In the genomic region with DNA sequence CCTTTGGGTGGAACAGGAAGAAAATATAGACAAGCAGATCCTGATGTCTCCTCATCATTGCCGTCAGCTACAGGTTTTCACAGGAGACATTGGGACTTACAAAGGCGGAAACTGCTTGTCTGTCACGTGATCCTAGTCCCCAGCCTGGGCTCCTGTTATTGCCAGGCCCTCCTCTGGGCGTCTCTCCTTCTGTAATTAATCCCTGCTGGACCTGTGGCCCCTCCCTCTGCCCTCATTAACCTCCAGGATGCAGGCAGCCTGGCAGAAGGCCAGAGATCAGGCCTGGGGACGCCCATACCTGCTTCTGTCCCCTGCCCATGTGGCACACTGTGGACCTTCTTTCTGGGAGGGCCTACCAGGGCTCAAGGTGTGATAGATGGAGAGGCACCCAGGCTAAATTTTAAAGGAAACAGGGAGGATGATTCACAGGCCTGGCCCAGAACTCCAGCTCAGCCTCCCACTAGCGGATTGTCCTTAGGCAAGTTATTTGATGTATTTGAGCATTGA, we compare ENCODE assay signal across 9 cellular contexts. TPM values are rescaled to one million over a fixed set of nuclear protein-coding genes. Genes with fewer than 3 reads are reported as not detected.
DNase-seq lines count a peak whose midpoint lies in the region; ATAC-seq and TF ChIP-seq lines count a peak whose summit lies in the region.
"Had no signal": no experiment of that assay in that cellular context is flagged by ENCODE, and none has a peak within 500 bp of the region (broad histone marks: within the 10 kb centered on the region; RNA-seq: fewer than 3 reads in every experiment).

No MANE protein-coding gene starts in this region.

- no peaks in the 10 kb centered on the region for H3K36me3 ChIP-seq in mucosa of descending colon (ENCODE audit: low read depth)

- CTCF ChIA-PET in GM10248 (lab: Yijun Ruan, JAX): interaction anchor here (1.0 to 1.2 kb wide), 3 partner anchors 10 to 28 kb away, joined by 3 to 4 read pairs (median 4); no protein-coding TSS in a partner anchor

- H3K4me3 Mint-ChIP-seq in activated naive CD8-positive, alpha-beta T cell treated with anti-CD3 and anti-CD28 coated beads, Interleukin-2, amount 10 ng/mL, durations not matched to agents 7 days and 5 days: no peak overlapping the region

- no peak overlapping the region for H3K4me3 ChIP-seq in mucosa of descending colon

- peaks cover 36% of the 10 kb centered on the region for H3K4me1 ChIP-seq in mucosa of descending colon (ENCODE audit: low read depth)

- no peaks in the 10 kb centered on the region for H3K9me3 ChIP-seq in mucosa of descending colon

- H3K27ac Mint-ChIP-seq in activated naive CD8-positive, alpha-beta T cell treated with anti-CD3 and anti-CD28 coated beads, Interleukin-2, amount 10 ng/mL, durations not matched to agents 7 days and 5 days: peak overlapping the region; percentile 63

- H3K27me3 Mint-ChIP-seq in activated naive CD8-positive, alpha-beta T cell treated with anti-CD3 and anti-CD28 coated beads, Interleukin-2, amount 10 ng/mL, durations not matched to agents 7 days and 5 days: no peaks in the 10 kb centered on the region

- no peak for TF ChIP-seq CTCF in mucosa of descending colon (IDR thresholded peaks at IDR 0.05)
- no peak for TF ChIP-seq CTCF in GM10248 (IDR thresholded peaks at IDR 0.05; ENCODE audit: control extremely low read depth, extremely low read depth, low read depth, missing control alignments)

- DNase-seq in EL (peak; percentile 64), NCI-H2029 (lab: John Stamatoyannopoulos, UW) (peak; percentile 72), mucosa of descending colon (peak; percentile 90), NCI-H2227 (lab: John Stamatoyannopoulos, UW; ENCODE audit: unreplicated experiment) (no peak), GM10248 (ENCODE audit: extremely low spot score) (no peak)
- no peak for DNase-seq in activated naive CD8-positive, alpha-beta T cell treated with anti-CD3 and anti-CD28 coated beads, Interleukin-2, amount 10 ng/mL, durations not matched to agents 7 days and 5 days
- DNase-seq in effector CD8-positive, alpha-beta T cell (lab: John Stamatoyannopoulos, UW): no peak
- DNase-seq: left cardiac atrium had no signal

- H3K9me3 Mint-ChIP-seq in activated naive CD8-positive, alpha-beta T cell treated with anti-CD3 and anti-CD28 coated beads, Interleukin-2, amount 10 ng/mL, durations not matched to agents 7 days and 5 days: no peaks in the 10 kb centered on the region

- POLR2A ChIA-PET in activated naive CD8-positive, alpha-beta T cell treated with anti-CD3 and anti-CD28 coated beads, Interleukin-2, amount 10 ng/mL, durations not matched to agents 7 days and 5 days (lab: Charles Lee): no interaction called here
- POLR2A ChIA-PET in GM10248 (lab: Yijun Ruan, JAX): no interaction called here

- intact Hi-C loops in mucosa of descending colon (cut with DNase I, micrococcal nuclease): no loop called here

- H3K4me1 Mint-ChIP-seq in activated naive CD8-positive, alpha-beta T cell treated with anti-CD3 and anti-CD28 coated beads, Interleukin-2, amount 10 ng/mL, durations not matched to agents 7 days and 5 days: peaks cover 57% of the 10 kb centered on the region

- ATAC-seq in activated naive CD8-positive, alpha-beta T cell treated with anti-CD3 and anti-CD28 coated beads, Interleukin-2, amount 10 ng/mL, durations not matched to agents 7 days and 5 days (ENCODE audit: low read depth): no peak
- ATAC-seq in mucosa of descending colon (peak; percentile 51), GM21360 (IDR thresholded peaks at IDR 0.05; ENCODE audit: unreplicated experiment) (no peak)
- ATAC-seq: left cardiac atrium had no signal

- H3K36me3 Mint-ChIP-seq in activated naive CD8-positive, alpha-beta T cell treated with anti-CD3 and anti-CD28 coated beads, Interleukin-2, amount 10 ng/mL, durations not matched to agents 7 days and 5 days: peaks cover 8% of the 10 kb centered on the region

RNA-seq across cellular contexts. Expression of a gene that starts 2.4 kb away (rescaled TPM):
- total RNA-seq in activated naive CD8-positive, alpha-beta T cell treated with anti-CD3 and anti-CD28 coated beads, Interleukin-2, amount 10 ng/mL, durations not matched to agents 7 days and 5 days: 1 to 10 TPM; 2.2 to 2.7 TPM
- total RNA-seq in mucosa of descending colon: not detected
- total RNA-seq: left cardiac atrium had no signal

RNA-seq across cellular contexts. Expression of a gene that starts 2.6 kb away (rescaled TPM):
- total RNA-seq in activated naive CD8-positive, alpha-beta T cell treated with anti-CD3 and anti-CD28 coated beads, Interleukin-2, amount 10 ng/mL, durations not matched to agents 7 days and 5 days: 100 to 1,000 TPM; 365 to 373 TPM
- 1,000 to 10,000 TPM; 1,327 to 1,659 (median 1,382) TPM for total RNA-seq in mucosa of descending colon

RNA-seq across cellular contexts. Expression of a gene that starts 7.2 kb away (rescaled TPM):
- 100 to 1,000 TPM; 385 to 394 TPM for total RNA-seq in activated naive CD8-positive, alpha-beta T cell treated with anti-CD3 and anti-CD28 coated beads, Interleukin-2, amount 10 ng/mL, durations not matched to agents 7 days and 5 days
- 100 to 1,000 TPM in 2 of 3 donors, 10 to 100 TPM in 1; 28.9 to 176 (median 141) TPM for total RNA-seq in mucosa of descending colon

RNA-seq across cellular contexts. Expression of a gene that starts 10.7 kb away (rescaled TPM):
- total RNA-seq in activated naive CD8-positive, alpha-beta T cell treated with anti-CD3 and anti-CD28 coated beads, Interleukin-2, amount 10 ng/mL, durations not matched to agents 7 days and 5 days: not detected
- 1 to 10 TPM in 1 of 3 donors, under 1 TPM in 1, not detected in 1; 0.85 to 2.2 TPM for total RNA-seq in mucosa of descending colon

RNA-seq across cellular contexts. Expression of a gene that starts 27.3 kb away (rescaled TPM):
- not detected for total RNA-seq in activated naive CD8-positive, alpha-beta T cell treated with anti-CD3 and anti-CD28 coated beads, Interleukin-2, amount 10 ng/mL, durations not matched to agents 7 days and 5 days
- 1 to 10 TPM in 2 of 3 donors, not detected in 1; 1.3 to 1.9 TPM for total RNA-seq in mucosa of descending colon

Comparison
In these comparisons a context has a peak if more than half of its experiments do, and no peak if none do; other contexts are left out.
1. DNase-seq: peak in EL (single experiment), NCI-H2029 (single experiment) and mucosa of descending colon (3 of 3); none in activated naive CD8-positive, alpha-beta T cell treated with anti-CD3 and anti-CD28 coated beads, Interleukin-2, amount 10 ng/mL, durations not matched to agents 7 days and 5 days (single experiment), NCI-H2227 (single experiment), GM10248 (single experiment) and effector CD8-positive, alpha-beta T cell (single experiment).